In genomic region chr11:63761870-63762661, GRCh38 we compare ENCODE assay signal across 11 cellular contexts. TPM values are rescaled to one million over a fixed set of nuclear protein-coding genes. Genes with fewer than 3 reads are reported as not detected.
DNase-seq lines count a peak whose midpoint lies in the region; ATAC-seq and TF ChIP-seq lines count a peak whose summit lies in the region.
"Had no signal": no experiment of that assay in that cellular context is flagged by ENCODE, and none has a peak within 500 bp of the region (broad histone marks: within the 10 kb centered on the region; RNA-seq: fewer than 3 reads in every experiment).

No MANE protein-coding gene starts in this region.

- H3K9me3 ChIP-seq in PC-9 (ENCODE audit: insufficient read depth, low read depth), result no peaks in the 10 kb centered on the region
- H3K9me3 ChIP-seq in gastroesophageal sphincter, result no peaks in the 10 kb centered on the region
- H3K9me3 ChIP-seq: BLaER1 had no signal

- H2AFZ ChIP-seq in PC-9, result no peak overlapping the region

- no peak for TF ChIP-seq EP300 in gastroesophageal sphincter (IDR thresholded peaks at IDR 0.05)

- TF ChIP-seq POLR2A in gastroesophageal sphincter (IDR thresholded peaks at IDR 0.05), result no peak

- TF ChIP-seq CTCF in PC-9 (conservative IDR thresholded peaks at IDR 0.05) (no peak), gastroesophageal sphincter (IDR thresholded peaks at IDR 0.05) (no peak), omental fat pad (IDR thresholded peaks at IDR 0.05) (no peak)

- DNase-seq in Ammon's horn (ENCODE audit: low spot score), result peak; percentile 33
- DNase-seq in PC-9, result no peak
- no peak for DNase-seq in omental fat pad (ENCODE audit: low spot score)
- DNase-seq in SIG-M5 treated with dmso at 0.1 percent for 504 hours (lab: John Stamatoyannopoulos, UW; ENCODE audit: unreplicated experiment), result no peak
- DNase-seq: activated gamma-delta T cell treated with Interleukin-2 at 50 U/mL for 16 hours, NCI-H1694 treated with DMSO at 0.1 percent for 48 hours had no signal

- H3K4me1 ChIP-seq in PC-9 (replicated peaks; ENCODE audit: insufficient read depth) (peaks cover 8% of the 10 kb centered on the region; the same call in 1 of the 2 replicates), gastroesophageal sphincter (peaks cover 0 to 62% (median 33%) of the 10 kb centered on the region in 3 donors)

- H3K27ac ChIP-seq in PC-9, result no peak overlapping the region
- H3K27ac ChIP-seq in gastroesophageal sphincter, result peak overlapping the region in 3 of 4 donors; percentile 88 to 91 (median 89)
- H3K27ac ChIP-seq: BLaER1 had no signal

- H3K9me2 ChIP-seq in PC-9 (ENCODE audit: insufficient read depth), result no peaks in the 10 kb centered on the region

- no peaks in the 10 kb centered on the region for H3K36me3 ChIP-seq in PC-9 (ENCODE audit: low read depth)
- H3K36me3 ChIP-seq in gastroesophageal sphincter, result peaks cover 0 to 26% of the 10 kb centered on the region in 2 donors

- intact Hi-C loops in PC-9 (cut with micrococcal nuclease; ENCODE audit: unreplicated experiment), result no loop called here

- H3K4me3 ChIP-seq in PC-9 (no peak overlapping the region), gastroesophageal sphincter (peak overlapping the region; percentile 40 to 69)
- H3K4me3 ChIP-seq: BLaER1 had no signal

- BruUV-seq in PC-9 (replicated peaks; lab: Mats Ljungman, UMichigan), result TSS peak; percentile 17

- WGBS in gastroesophageal sphincter (ENCODE audit: low coverage in 1 of 2), 2 donors, result 8 to 61% methylated on average over 9 to 27 of the region's 35 CpGs

- H3K27me3 ChIP-seq in PC-9 (ENCODE audit: insufficient read depth, low read depth) (no peaks in the 10 kb centered on the region), gastroesophageal sphincter (no peaks in the 10 kb centered on the region)
- H3K27me3 ChIP-seq: BLaER1 had no signal

- peaks cover 51% of the 10 kb centered on the region for H3F3A ChIP-seq in PC-9 (ENCODE audit: insufficient read depth, low read depth)

- no peak overlapping the region for H3K4me2 ChIP-seq in PC-9
- H3K4me2 ChIP-seq: BLaER1 had no signal

- CTCF ChIA-PET in PC-9 (lab: Charles Lee), result no interaction called here

- no peak for ATAC-seq in gastroesophageal sphincter
- peak; percentile 0 for ATAC-seq in omental fat pad (ENCODE audit: low FRiP score)
- ATAC-seq in esophagus mucosa, result no peak
- no peak for ATAC-seq in GM19328 (IDR thresholded peaks at IDR 0.05; ENCODE audit: unreplicated experiment)
- no peak for ATAC-seq in HG02884 (IDR thresholded peaks at IDR 0.05; ENCODE audit: unreplicated experiment)

- peaks cover 35% of the 10 kb centered on the region for H4K20me1 ChIP-seq in PC-9 (ENCODE audit: insufficient read depth)

- POLR2A ChIA-PET in PC-9 (lab: Charles Lee; ENCODE audit: unreplicated experiment), result no interaction called here

- peaks cover 14% of the 10 kb centered on the region; the same call in 1 of the 2 replicates for H3K79me2 ChIP-seq in PC-9 (ENCODE audit: low read depth)

RNA-seq across cellular contexts. Expression of gene ZFTA, which starts 6.5 kb away (rescaled TPM):
- total RNA-seq in PC-9 (2021), result 16.6 and 19.3 TPM in 2 replicates
- total RNA-seq in gastroesophageal sphincter, result 10 to 100 TPM; 13.2 to 31.8 (median 24.5) TPM
- total RNA-seq in omental fat pad, result 10 to 100 TPM; 10.7 to 18.3 (median 15.6) TPM
- total RNA-seq in esophagus mucosa, result 2.9 TPM

RNA-seq across cellular contexts. Expression of gene SPINDOC, which starts 51.2 kb away (rescaled TPM):
- 46.8 and 49.7 TPM in 2 replicates for total RNA-seq in PC-9 (2021)
- 10 to 100 TPM; 14.3 to 18.6 (median 15.5) TPM for total RNA-seq in gastroesophageal sphincter
- 10 to 100 TPM in 1 of 4 donors, 1 to 10 TPM in 3; 7.3 to 12.8 (median 8.6) TPM for total RNA-seq in omental fat pad
- 4.4 TPM for total RNA-seq in esophagus mucosa
